In the genomic region with DNA sequence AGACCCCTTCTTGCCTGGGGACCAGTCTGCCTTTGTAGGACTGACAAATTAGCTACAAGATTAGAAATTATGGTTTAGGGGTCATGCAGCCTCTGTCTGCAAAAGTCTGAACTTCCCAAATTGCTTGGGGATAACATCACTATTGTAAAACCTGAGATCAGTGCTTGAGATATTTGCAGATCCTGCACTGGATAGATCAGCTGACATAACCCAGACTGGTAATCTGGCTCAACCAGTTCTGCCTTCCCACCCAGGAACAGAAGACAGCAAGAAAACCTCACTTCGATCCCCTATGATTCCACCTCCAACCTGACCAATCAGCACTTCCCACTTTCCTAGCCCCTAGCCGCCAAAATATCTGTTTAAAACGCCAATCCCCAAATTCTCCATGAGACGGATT, we compare ENCODE assay signal across 2 cellular contexts.
TF ChIP-seq lines count a peak whose summit lies in the region.

No MANE protein-coding gene starts in this region.

TF ChIP-seq in IMR-90, 13 proteins besides CTCF, POLR2A, EP300 and RAD21:
- TF ChIP-seq CHD1 (IDR thresholded peaks at IDR 0.05; ENCODE audit: low read depth, low read length) (no peak), RCOR1 (IDR thresholded peaks at IDR 0.05; ENCODE audit: insufficient replicate concordance, low read length) (no peak), CEBPB (IDR thresholded peaks at IDR 0.05; ENCODE audit: low read depth, low read length) (no peak), RFX5 (IDR thresholded peaks at IDR 0.05; ENCODE audit: low read depth, low read length) (no peak), MAFK (IDR thresholded peaks at IDR 0.05; ENCODE audit: low read depth, low read length) (no peak), MXI1 (IDR thresholded peaks at IDR 0.05; ENCODE audit: borderline replicate concordance, low read depth, low read length) (no peak), FOS (IDR thresholded peaks at IDR 0.05; ENCODE audit: low read depth, low read length) (no peak)
- TF ChIP-seq, protein P1, sequence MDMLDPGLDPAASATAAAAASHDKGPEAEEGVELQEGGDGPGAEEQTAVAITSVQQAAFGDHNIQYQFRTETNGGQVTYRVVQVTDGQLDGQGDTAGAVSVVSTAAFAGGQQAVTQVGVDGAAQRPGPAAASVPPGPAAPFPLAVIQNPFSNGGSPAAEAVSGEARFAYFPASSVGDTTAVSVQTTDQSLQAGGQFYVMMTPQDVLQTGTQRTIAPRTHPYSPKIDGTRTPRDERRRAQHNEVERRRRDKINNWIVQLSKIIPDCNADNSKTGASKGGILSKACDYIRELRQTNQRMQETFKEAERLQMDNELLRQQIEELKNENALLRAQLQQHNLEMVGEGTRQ (IDR thresholded peaks at IDR 0.05; ENCODE audit: low read depth, low read length): no peak
- TF ChIP-seq, protein P2, sequence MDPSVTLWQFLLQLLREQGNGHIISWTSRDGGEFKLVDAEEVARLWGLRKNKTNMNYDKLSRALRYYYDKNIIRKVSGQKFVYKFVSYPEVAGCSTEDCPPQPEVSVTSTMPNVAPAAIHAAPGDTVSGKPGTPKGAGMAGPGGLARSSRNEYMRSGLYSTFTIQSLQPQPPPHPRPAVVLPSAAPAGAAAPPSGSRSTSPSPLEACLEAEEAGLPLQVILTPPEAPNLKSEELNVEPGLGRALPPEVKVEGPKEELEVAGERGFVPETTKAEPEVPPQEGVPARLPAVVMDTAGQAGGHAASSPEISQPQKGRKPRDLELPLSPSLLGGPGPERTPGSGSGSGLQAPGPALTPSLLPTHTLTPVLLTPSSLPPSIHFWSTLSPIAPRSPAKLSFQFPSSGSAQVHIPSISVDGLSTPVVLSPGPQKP (IDR thresholded peaks at IDR 0.05; ENCODE audit: borderline replicate concordance, low read depth, low read length): no peak
TF ChIP-seq in IMR-90: peak in this region for 0.

TF ChIP-seq in H1, 55 proteins besides CTCF, POLR2A, EP300 and RAD21:
- TF ChIP-seq NRF1 (IDR thresholded peaks at IDR 0.05; ENCODE audit: low read depth, low read length): no peak
- no peak for TF ChIP-seq JUND (IDR thresholded peaks at IDR 0.05; ENCODE audit: low read length)
- no peak for TF ChIP-seq JUN (IDR thresholded peaks at IDR 0.05; ENCODE audit: low read depth, low read length)
- TF ChIP-seq BRCA1 (IDR thresholded peaks at IDR 0.05; ENCODE audit: low read depth, low read length): no peak
- no peak for TF ChIP-seq ASH2L (IDR thresholded peaks at IDR 0.05; ENCODE audit: low read length)
- TF ChIP-seq RXRA (IDR thresholded peaks at IDR 0.05; ENCODE audit: insufficient read depth, low read depth, low read length): no peak
- no peak for TF ChIP-seq CREB1 (IDR thresholded peaks at IDR 0.05)
- no peak for TF ChIP-seq SP1 (IDR thresholded peaks at IDR 0.05; ENCODE audit: low read depth, low read length)
- TF ChIP-seq TAF7 (optimal IDR thresholded peaks at IDR 0.05; ENCODE audit: borderline replicate concordance, low read depth, low read length): no peak
- no peak for TF ChIP-seq GTF2F1 (IDR thresholded peaks at IDR 0.05; ENCODE audit: borderline replicate concordance, low read depth, low read length)
- TF ChIP-seq, protein P3, sequence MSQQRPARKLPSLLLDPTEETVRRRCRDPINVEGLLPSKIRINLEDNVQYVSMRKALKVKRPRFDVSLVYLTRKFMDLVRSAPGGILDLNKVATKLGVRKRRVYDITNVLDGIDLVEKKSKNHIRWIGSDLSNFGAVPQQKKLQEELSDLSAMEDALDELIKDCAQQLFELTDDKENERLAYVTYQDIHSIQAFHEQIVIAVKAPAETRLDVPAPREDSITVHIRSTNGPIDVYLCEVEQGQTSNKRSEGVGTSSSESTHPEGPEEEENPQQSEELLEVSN (IDR thresholded peaks at IDR 0.05): no peak
- TF ChIP-seq CEBPB (IDR thresholded peaks at IDR 0.05; ENCODE audit: low read depth, low read length): no peak
- no peak for TF ChIP-seq SP2 (IDR thresholded peaks at IDR 0.05; ENCODE audit: low read length)
- TF ChIP-seq, protein P4, sequence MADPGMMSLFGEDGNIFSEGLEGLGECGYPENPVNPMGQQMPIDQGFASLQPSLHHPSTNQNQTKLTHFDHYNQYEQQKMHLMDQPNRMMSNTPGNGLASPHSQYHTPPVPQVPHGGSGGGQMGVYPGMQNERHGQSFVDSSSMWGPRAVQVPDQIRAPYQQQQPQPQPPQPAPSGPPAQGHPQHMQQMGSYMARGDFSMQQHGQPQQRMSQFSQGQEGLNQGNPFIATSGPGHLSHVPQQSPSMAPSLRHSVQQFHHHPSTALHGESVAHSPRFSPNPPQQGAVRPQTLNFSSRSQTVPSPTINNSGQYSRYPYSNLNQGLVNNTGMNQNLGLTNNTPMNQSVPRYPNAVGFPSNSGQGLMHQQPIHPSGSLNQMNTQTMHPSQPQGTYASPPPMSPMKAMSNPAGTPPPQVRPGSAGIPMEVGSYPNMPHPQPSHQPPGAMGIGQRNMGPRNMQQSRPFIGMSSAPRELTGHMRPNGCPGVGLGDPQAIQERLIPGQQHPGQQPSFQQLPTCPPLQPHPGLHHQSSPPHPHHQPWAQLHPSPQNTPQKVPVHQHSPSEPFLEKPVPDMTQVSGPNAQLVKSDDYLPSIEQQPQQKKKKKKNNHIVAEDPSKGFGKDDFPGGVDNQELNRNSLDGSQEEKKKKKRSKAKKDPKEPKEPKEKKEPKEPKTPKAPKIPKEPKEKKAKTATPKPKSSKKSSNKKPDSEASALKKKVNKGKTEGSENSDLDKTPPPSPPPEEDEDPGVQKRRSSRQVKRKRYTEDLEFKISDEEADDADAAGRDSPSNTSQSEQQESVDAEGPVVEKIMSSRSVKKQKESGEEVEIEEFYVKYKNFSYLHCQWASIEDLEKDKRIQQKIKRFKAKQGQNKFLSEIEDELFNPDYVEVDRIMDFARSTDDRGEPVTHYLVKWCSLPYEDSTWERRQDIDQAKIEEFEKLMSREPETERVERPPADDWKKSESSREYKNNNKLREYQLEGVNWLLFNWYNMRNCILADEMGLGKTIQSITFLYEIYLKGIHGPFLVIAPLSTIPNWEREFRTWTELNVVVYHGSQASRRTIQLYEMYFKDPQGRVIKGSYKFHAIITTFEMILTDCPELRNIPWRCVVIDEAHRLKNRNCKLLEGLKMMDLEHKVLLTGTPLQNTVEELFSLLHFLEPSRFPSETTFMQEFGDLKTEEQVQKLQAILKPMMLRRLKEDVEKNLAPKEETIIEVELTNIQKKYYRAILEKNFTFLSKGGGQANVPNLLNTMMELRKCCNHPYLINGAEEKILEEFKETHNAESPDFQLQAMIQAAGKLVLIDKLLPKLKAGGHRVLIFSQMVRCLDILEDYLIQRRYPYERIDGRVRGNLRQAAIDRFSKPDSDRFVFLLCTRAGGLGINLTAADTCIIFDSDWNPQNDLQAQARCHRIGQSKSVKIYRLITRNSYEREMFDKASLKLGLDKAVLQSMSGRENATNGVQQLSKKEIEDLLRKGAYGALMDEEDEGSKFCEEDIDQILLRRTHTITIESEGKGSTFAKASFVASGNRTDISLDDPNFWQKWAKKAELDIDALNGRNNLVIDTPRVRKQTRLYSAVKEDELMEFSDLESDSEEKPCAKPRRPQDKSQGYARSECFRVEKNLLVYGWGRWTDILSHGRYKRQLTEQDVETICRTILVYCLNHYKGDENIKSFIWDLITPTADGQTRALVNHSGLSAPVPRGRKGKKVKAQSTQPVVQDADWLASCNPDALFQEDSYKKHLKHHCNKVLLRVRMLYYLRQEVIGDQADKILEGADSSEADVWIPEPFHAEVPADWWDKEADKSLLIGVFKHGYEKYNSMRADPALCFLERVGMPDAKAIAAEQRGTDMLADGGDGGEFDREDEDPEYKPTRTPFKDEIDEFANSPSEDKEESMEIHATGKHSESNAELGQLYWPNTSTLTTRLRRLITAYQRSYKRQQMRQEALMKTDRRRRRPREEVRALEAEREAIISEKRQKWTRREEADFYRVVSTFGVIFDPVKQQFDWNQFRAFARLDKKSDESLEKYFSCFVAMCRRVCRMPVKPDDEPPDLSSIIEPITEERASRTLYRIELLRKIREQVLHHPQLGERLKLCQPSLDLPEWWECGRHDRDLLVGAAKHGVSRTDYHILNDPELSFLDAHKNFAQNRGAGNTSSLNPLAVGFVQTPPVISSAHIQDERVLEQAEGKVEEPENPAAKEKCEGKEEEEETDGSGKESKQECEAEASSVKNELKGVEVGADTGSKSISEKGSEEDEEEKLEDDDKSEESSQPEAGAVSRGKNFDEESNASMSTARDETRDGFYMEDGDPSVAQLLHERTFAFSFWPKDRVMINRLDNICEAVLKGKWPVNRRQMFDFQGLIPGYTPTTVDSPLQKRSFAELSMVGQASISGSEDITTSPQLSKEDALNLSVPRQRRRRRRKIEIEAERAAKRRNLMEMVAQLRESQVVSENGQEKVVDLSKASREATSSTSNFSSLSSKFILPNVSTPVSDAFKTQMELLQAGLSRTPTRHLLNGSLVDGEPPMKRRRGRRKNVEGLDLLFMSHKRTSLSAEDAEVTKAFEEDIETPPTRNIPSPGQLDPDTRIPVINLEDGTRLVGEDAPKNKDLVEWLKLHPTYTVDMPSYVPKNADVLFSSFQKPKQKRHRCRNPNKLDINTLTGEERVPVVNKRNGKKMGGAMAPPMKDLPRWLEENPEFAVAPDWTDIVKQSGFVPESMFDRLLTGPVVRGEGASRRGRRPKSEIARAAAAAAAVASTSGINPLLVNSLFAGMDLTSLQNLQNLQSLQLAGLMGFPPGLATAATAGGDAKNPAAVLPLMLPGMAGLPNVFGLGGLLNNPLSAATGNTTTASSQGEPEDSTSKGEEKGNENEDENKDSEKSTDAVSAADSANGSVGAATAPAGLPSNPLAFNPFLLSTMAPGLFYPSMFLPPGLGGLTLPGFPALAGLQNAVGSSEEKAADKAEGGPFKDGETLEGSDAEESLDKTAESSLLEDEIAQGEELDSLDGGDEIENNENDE (IDR thresholded peaks at IDR 0.05; ENCODE audit: insufficient replicate concordance, low read length): no peak
- no peak for TF ChIP-seq POU5F1 (IDR thresholded peaks at IDR 0.05; ENCODE audit: low read depth, low read length)
